ENCODE assay signal across 17 cellular contexts in genomic region chr6:149593443-149593842, GRCh38. TPM values are rescaled to one million over a fixed set of nuclear protein-coding genes. Genes with fewer than 3 reads are reported as not detected.
A peak's percentile ranks its signal among the peaks of the same experiment; 100 is the strongest.
DNase-seq lines count a peak whose midpoint lies in the region; ATAC-seq, FAIRE-seq and TF ChIP-seq lines count a peak whose summit lies in the region.
"Had no signal": no experiment of that assay in that cellular context is flagged by ENCODE, and none has a peak within 500 bp of the region (broad histone marks: within the 10 kb centered on the region; RNA-seq: fewer than 3 reads in every experiment).

No MANE protein-coding gene starts in this region.

- no peak overlapping the region for H4K8ac ChIP-seq in H9 (replicated peaks; ENCODE audit: insufficient read length, low read depth, low read length)

- FAIRE-seq in RCC 7860 (lab: Jason Lieb, UNC), result peak; percentile 30
- FAIRE-seq: A204.1, GM12892 had no signal

- H2AK5ac ChIP-seq in H9 (ENCODE audit: insufficient read length, low read length), result no peak overlapping the region

- no peak overlapping the region for H3K23ac ChIP-seq in H9 (ENCODE audit: insufficient read length, low read depth, low read length)

- no peak overlapping the region for H4K5ac ChIP-seq in H9 (ENCODE audit: insufficient read length, low read depth, low read length)

- ATAC-seq in HG02763 (IDR thresholded peaks at IDR 0.05; ENCODE audit: unreplicated experiment), result no peak
- ATAC-seq: CD8-positive, alpha-beta T cell had no signal

- no peaks in the 10 kb centered on the region for H3K27me3 ChIP-seq in H9 (ENCODE audit: insufficient read depth, low read length)
- H3K27me3 ChIP-seq: BLaER1 treated with 17β-estradiol and CSF1 and Interleukin-3, amounts not matched to agents 10 nM and 100 nM had no signal

- H3K27ac ChIP-seq in H9 (ENCODE audit: insufficient read length, low read depth, low read length), result no peak overlapping the region
- H3K27ac ChIP-seq: BLaER1 treated with 17β-estradiol and CSF1 and Interleukin-3, amounts not matched to agents 10 nM and 100 nM; HL-60; KMS-11 had no signal

- no peaks in the 10 kb centered on the region for H4K20me1 ChIP-seq in H9 (ENCODE audit: control insufficient read depth, insufficient read depth, insufficient read length)
- H4K20me1 ChIP-seq: BLaER1 treated with 17β-estradiol and CSF1 and Interleukin-3, amounts not matched to agents 10 nM and 100 nM had no signal

- no peak overlapping the region for H2BK5ac ChIP-seq in H9 (ENCODE audit: insufficient read length, low read length)

- H4K91ac ChIP-seq in H9 (ENCODE audit: insufficient read length, low read depth, low read length), result no peak overlapping the region

- no peaks in the 10 kb centered on the region for H3K79me1 ChIP-seq in H9 (ENCODE audit: insufficient read depth, low read depth, low read length, poor library complexity, severe bottlenecking)

- DNase-seq in RCC 7860 (ENCODE audit: low spot score) (no peak), kidney glomerular epithelial cell (lab: John Stamatoyannopoulos, UW) (peak; percentile 49), H9 (no peak), cerebellum (ENCODE audit: low spot score) (no peak), DMS79 (lab: John Stamatoyannopoulos, UW) (no peak)
- DNase-seq: CD8-positive, alpha-beta T cell; DMS 273 treated with DMSO at 0.1 percent for 48 hours; GDM1; GOT3; H7 had no signal

- H3K27me3 Mint-ChIP-seq in nephron (ENCODE audit: low read depth), result no peaks in the 10 kb centered on the region
- H3K27me3 Mint-ChIP-seq in H9 (ENCODE audit: low read depth), result no peaks in the 10 kb centered on the region; the same call in 1 of the 2 replicates

- H3K79me2 ChIP-seq in H9 (ENCODE audit: insufficient read depth, low read length), result no peaks in the 10 kb centered on the region

- H2BK15ac ChIP-seq in H9 (ENCODE audit: low read depth, low read length), result no peak overlapping the region

- H3K27ac Mint-ChIP-seq in nephron (peak overlapping the region; percentile 31 to 90 (median 83)), H9 (no peak overlapping the region)
- H3K27ac Mint-ChIP-seq: CD8-positive, alpha-beta T cell had no signal

- no peak overlapping the region for H2BK20ac ChIP-seq in H9 (ENCODE audit: low read depth, low read length, poor library complexity, severe bottlenecking)

- no peaks in the 10 kb centered on the region for H3K4me1 ChIP-seq in H9 (ENCODE audit: insufficient read depth, low read length)
- H3K4me1 ChIP-seq: BLaER1 treated with 17β-estradiol and CSF1 and Interleukin-3, amounts not matched to agents 10 nM and 100 nM had no signal

- H3T11ph ChIP-seq in H9 (ENCODE audit: low read length), result no peak overlapping the region

- no peak overlapping the region for H3K18ac ChIP-seq in H9 (ENCODE audit: insufficient read length, low read depth, low read length)

- H2BK12ac ChIP-seq in H9 (ENCODE audit: insufficient read length, low read depth, low read length), result no peak overlapping the region

- no peak overlapping the region for H3K4me2 ChIP-seq in H9 (ENCODE audit: insufficient read depth, insufficient read length, low read length)
- H3K4me2 ChIP-seq: BLaER1 treated with 17β-estradiol and CSF1 and Interleukin-3, amounts not matched to agents 10 nM and 100 nM; KMS-11 had no signal

- H3K36me3 Mint-ChIP-seq in nephron (ENCODE audit: low read depth) (peaks cover 52% of the 10 kb centered on the region), H9 (ENCODE audit: insufficient read depth in 1 of 3, low read depth in 3 of 3) (peaks cover 16 to 60% (median 42%) of the 10 kb centered on the region in 3 experiments)

- H3K14ac ChIP-seq in H9 (ENCODE audit: insufficient read depth, low read length), result no peak overlapping the region

- WGBS in H9 (ENCODE audit: extremely low coverage, insufficient read length, low lambda C conversion rate), result no CpG with 5 or more reads among the region's 1 CpG

- H3K56ac ChIP-seq in H9 (ENCODE audit: insufficient read length, low read depth, low read length), result no peak overlapping the region

- H3K4me1 Mint-ChIP-seq in nephron (no peaks in the 10 kb centered on the region), H9 (no peaks in the 10 kb centered on the region)

- TF ChIP-seq CTCF in nephron (IDR thresholded peaks at IDR 0.05; ENCODE audit: unreplicated experiment in 3 of 3) (no peak), H9 (conservative IDR thresholded peaks at IDR 0.05) (no peak)

- no peak overlapping the region for H3K9ac ChIP-seq in H9 (ENCODE audit: extremely low read depth, insufficient read length, low read length)
- H3K9ac ChIP-seq: BLaER1 treated with 17β-estradiol and CSF1 and Interleukin-3, amounts not matched to agents 10 nM and 100 nM; KMS-11 had no signal

- H2AFZ ChIP-seq in H9 (ENCODE audit: low read length), result no peak overlapping the region

- H3K9me3 Mint-ChIP-seq in nephron (no peaks in the 10 kb centered on the region), H9 (no peaks in the 10 kb centered on the region)
- H3K9me3 Mint-ChIP-seq: CD8-positive, alpha-beta T cell had no signal

- no peaks in the 10 kb centered on the region for H3K23me2 ChIP-seq in H9 (ENCODE audit: insufficient read length, low read depth, low read length, poor library complexity, severe bottlenecking)

- H3K4ac ChIP-seq in H9 (ENCODE audit: low read depth, low read length), result no peak overlapping the region

- no peaks in the 10 kb centered on the region for H3K9me3 ChIP-seq in H9 (ENCODE audit: control insufficient read depth, low read depth, low read length)
- H3K9me3 ChIP-seq: BLaER1 treated with 17β-estradiol and CSF1 and Interleukin-3, amounts not matched to agents 10 nM and 100 nM had no signal

- H3K4me3 Mint-ChIP-seq in nephron (no peak overlapping the region), H9 (no peak overlapping the region)
- H3K4me3 Mint-ChIP-seq: CD8-positive, alpha-beta T cell had no signal

- H2BK120ac ChIP-seq in H9 (ENCODE audit: low read depth, low read length, poor library complexity, severe bottlenecking), result no peak overlapping the region

RNA-seq across cellular contexts. Expression of gene GINM1, which starts 27.3 kb away (rescaled TPM):
- total RNA-seq in H9 (2021) (22.7 and 24.5 TPM in 2 replicates), cerebellum (31.5 TPM)

RNA-seq across cellular contexts. Expression of gene PPIL4, which starts 47.6 kb away (rescaled TPM):
- total RNA-seq in H9 (2021) (36.9 and 38.0 TPM in 2 replicates), cerebellum (33.9 TPM)

RNA-seq across cellular contexts. Expression of gene KATNA1, which starts 55.1 kb away (rescaled TPM):
- total RNA-seq in H9 (2021) (18.3 and 19.8 TPM in 2 replicates), cerebellum (17.0 TPM)

Comparison
In these comparisons a context has a peak if more than half of its experiments do, and no peak if none do; other contexts are left out.
1. H3K27ac Mint-ChIP-seq: peak in nephron (3 of 3); none in H9 (0 of 3).